ENCODE assay signal across 1 cellular context in genomic region chr12:120960657-120961056, GRCh38.
TF ChIP-seq lines count a peak whose summit lies in the region.

No MANE protein-coding gene starts in this region.

TF ChIP-seq in HepG2, 621 proteins besides CTCF, POLR2A, EP300 and RAD21:
- peak; percentile 19; the same call in 1 of the 2 replicates for TF ChIP-seq ZKSCAN1 (IDR thresholded peaks at IDR 0.05; ENCODE audit: low read length)
- TF ChIP-seq, protein P1, sequence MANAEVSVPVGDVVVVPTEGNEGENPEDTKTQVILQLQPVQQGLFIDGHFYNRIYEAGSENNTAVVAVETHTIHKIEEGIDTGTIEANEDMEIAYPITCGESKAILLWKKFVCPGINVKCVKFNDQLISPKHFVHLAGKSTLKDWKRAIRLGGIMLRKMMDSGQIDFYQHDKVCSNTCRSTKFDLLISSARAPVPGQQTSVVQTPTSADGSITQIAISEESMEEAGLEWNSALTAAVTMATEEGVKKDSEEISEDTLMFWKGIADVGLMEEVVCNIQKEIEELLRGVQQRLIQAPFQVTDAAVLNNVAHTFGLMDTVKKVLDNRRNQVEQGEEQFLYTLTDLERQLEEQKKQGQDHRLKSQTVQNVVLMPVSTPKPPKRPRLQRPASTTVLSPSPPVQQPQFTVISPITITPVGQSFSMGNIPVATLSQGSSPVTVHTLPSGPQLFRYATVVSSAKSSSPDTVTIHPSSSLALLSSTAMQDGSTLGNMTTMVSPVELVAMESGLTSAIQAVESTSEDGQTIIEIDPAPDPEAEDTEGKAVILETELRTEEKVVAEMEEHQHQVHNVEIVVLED (CRISPR knock-in tag; IDR thresholded peaks at IDR 0.05; ENCODE audit: borderline replicate concordance), result no peak
